In the genomic region with DNA sequence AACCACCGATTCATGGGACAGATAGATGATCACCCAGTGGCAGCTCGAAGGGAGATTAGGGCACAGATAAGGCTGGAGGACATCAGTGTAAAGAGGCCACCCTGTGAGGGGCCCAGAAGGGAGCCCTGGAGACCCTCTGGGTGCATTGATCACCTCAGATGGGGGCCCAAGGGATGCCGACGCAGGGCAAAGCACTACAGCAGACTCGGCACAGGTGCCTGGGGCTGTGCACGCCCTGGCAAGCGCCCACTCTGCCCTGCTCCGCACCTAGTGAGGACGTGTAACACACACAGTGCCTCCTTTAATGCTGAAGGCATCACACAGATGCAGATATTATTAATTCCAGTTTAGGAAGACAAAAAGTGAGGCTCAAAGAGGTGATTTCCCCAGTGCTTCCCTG, we compare ENCODE assay signal across 18 cellular contexts. TPM values are rescaled to one million over a fixed set of nuclear protein-coding genes. Genes with fewer than 3 reads are reported as not detected.
DNase-seq lines count a peak whose midpoint lies in the region; ATAC-seq, FAIRE-seq and TF ChIP-seq lines count a peak whose summit lies in the region.
"Had no signal": no experiment of that assay in that cellular context is flagged by ENCODE, and none has a peak within 500 bp of the region (broad histone marks: within the 10 kb centered on the region; RNA-seq: fewer than 3 reads in every experiment).

No MANE protein-coding gene starts in this region.

- H3K27me3 Mint-ChIP-seq in T-helper 2 cell treated with Interferon-gamma antibody and Interleukin-4, amounts not matched to agents 5 μg/mL and 100 μg/mL, for 36 hours (ENCODE audit: low read depth): no peaks in the 10 kb centered on the region

- no peak overlapping the region for H2AFZ ChIP-seq in Karpas-422 (ENCODE audit: low read length)

- H3K4me3 ChIP-seq in Karpas-422 (ENCODE audit: low read length): no peak overlapping the region
- no peak overlapping the region for H3K4me3 ChIP-seq in effector memory CD4-positive, alpha-beta T cell (ENCODE audit: insufficient read depth, low read depth, low read length, poor library complexity, severe bottlenecking)
- H3K4me3 ChIP-seq in pancreas: no peak overlapping the region
- H3K4me3 ChIP-seq: right atrium auricular region had no signal

- WGBS in pancreas, 2 donors: 54 to 65% methylated on average over 9 of the region's 9 CpGs

- FAIRE-seq in pancreas (lab: Jason Lieb, UNC): no peak
- FAIRE-seq: bronchial epithelial cell, endometrium, keratinocyte had no signal

- H3K4me3 Mint-ChIP-seq in T-helper 2 cell treated with Interferon-gamma antibody and Interleukin-4, amounts not matched to agents 5 μg/mL and 100 μg/mL, for 36 hours: peak overlapping the region; percentile 67

- no peak for DNase-seq in T-helper 2 cell treated with Interferon-gamma antibody and Interleukin-4, amounts not matched to agents 5 μg/mL and 100 μg/mL, for 36 hours (ENCODE audit: low spot score)
- DNase-seq in T-helper 2 cell (no peak), Karpas-422 (no peak), pancreas (no peak), COR-L47 (lab: John Stamatoyannopoulos, UW) (no peak)
- DNase-seq in effector memory CD4-positive, alpha-beta T cell: no peak
- DNase-seq: 8988T; activated effector memory CD4-positive, alpha-beta T cell treated with Interleukin-2 at 50 U/mL for 16 hours; NCI-H1694; NCI-H510A treated with DMSO at 0.1 percent for 48 hours had no signal

- H3K9me2 ChIP-seq in Karpas-422 (replicated peaks; ENCODE audit: insufficient read depth, low read length): no peaks in the 10 kb centered on the region

- H3K36me3 ChIP-seq in Karpas-422 (ENCODE audit: insufficient read depth, low read length) (no peaks in the 10 kb centered on the region), pancreas (no peaks in the 10 kb centered on the region)
- H3K36me3 ChIP-seq in effector memory CD4-positive, alpha-beta T cell (ENCODE audit: control insufficient read depth, insufficient read depth, low read length): peaks cover 15% of the 10 kb centered on the region
- H3K36me3 ChIP-seq: right atrium auricular region had no signal

- H3K4me1 ChIP-seq in Karpas-422 (ENCODE audit: low read length) (peaks cover 57% of the 10 kb centered on the region), pancreas (peaks cover 0 to 4% (median 0%) of the 10 kb centered on the region in 3 donors)
- H3K4me1 ChIP-seq in effector memory CD4-positive, alpha-beta T cell (ENCODE audit: control insufficient read depth, insufficient read depth, low read length, poor library complexity, severe bottlenecking): peaks cover 44% of the 10 kb centered on the region

- peaks cover 69% of the 10 kb centered on the region for H3K4me1 Mint-ChIP-seq in T-helper 2 cell treated with Interferon-gamma antibody and Interleukin-4, amounts not matched to agents 5 μg/mL and 100 μg/mL, for 36 hours (ENCODE audit: low read depth)

- peak overlapping the region; percentile 92 for H3K27ac ChIP-seq in Karpas-422 (ENCODE audit: low read length)
- H3K27ac ChIP-seq in effector memory CD4-positive, alpha-beta T cell (ENCODE audit: insufficient read depth, low read length, poor library complexity, severe bottlenecking): peak overlapping the region; percentile 54
- H3K27ac ChIP-seq in pancreas: peak overlapping the region; percentile 22 to 57 (median 44)

- peak overlapping the region; percentile 96 for H3K27ac Mint-ChIP-seq in T-helper 2 cell treated with Interferon-gamma antibody and Interleukin-4, amounts not matched to agents 5 μg/mL and 100 μg/mL, for 36 hours

- H3K9ac ChIP-seq in Karpas-422 (ENCODE audit: low read length): peak overlapping the region; percentile 28

- H3K27me3 ChIP-seq in Karpas-422 (ENCODE audit: low read length) (no peaks in the 10 kb centered on the region), pancreas (no peaks in the 10 kb centered on the region)
- H3K27me3 ChIP-seq in effector memory CD4-positive, alpha-beta T cell (replicated peaks; ENCODE audit: control insufficient read depth, insufficient read depth, low read length, poor library complexity, severe bottlenecking): no peaks in the 10 kb centered on the region
- H3K27me3 ChIP-seq: right atrium auricular region had no signal

- no peaks in the 10 kb centered on the region for H3K9me3 Mint-ChIP-seq in T-helper 2 cell treated with Interferon-gamma antibody and Interleukin-4, amounts not matched to agents 5 μg/mL and 100 μg/mL, for 36 hours

- TF ChIP-seq CTCF in pancreas (IDR thresholded peaks at IDR 0.05): no peak

- H4K20me1 ChIP-seq in Karpas-422 (ENCODE audit: insufficient read depth, low read depth, low read length): no peaks in the 10 kb centered on the region

- intact Hi-C loops in pancreas (cut with DNase I): no loop called here

- H3K79me2 ChIP-seq in Karpas-422 (ENCODE audit: low read length): peaks cover 85% of the 10 kb centered on the region

- peaks cover 58% of the 10 kb centered on the region for H3K36me3 Mint-ChIP-seq in T-helper 2 cell treated with Interferon-gamma antibody and Interleukin-4, amounts not matched to agents 5 μg/mL and 100 μg/mL, for 36 hours (ENCODE audit: low read depth)

- H3K4me2 ChIP-seq in Karpas-422 (ENCODE audit: low read depth, low read length, poor library complexity, severe bottlenecking): peak overlapping the region; percentile 81

- no peak for ATAC-seq in pancreas
- ATAC-seq in GM19035 (IDR thresholded peaks at IDR 0.05; ENCODE audit: unreplicated experiment): no peak
- no peak for ATAC-seq in HG03520 (IDR thresholded peaks at IDR 0.05; ENCODE audit: unreplicated experiment)
- ATAC-seq: HCT116, Panc1 had no signal

- no peaks in the 10 kb centered on the region for H3K9me3 ChIP-seq in Karpas-422 (ENCODE audit: low read length)
- no peaks in the 10 kb centered on the region for H3K9me3 ChIP-seq in effector memory CD4-positive, alpha-beta T cell (ENCODE audit: control insufficient read depth, low read length)
- H3K9me3 ChIP-seq in pancreas: no peaks in the 10 kb centered on the region
- H3K9me3 ChIP-seq: right atrium auricular region had no signal

RNA-seq across cellular contexts. Expression of a gene that starts 9.5 kb away (rescaled TPM):
- 156 and 251 TPM in 2 replicates for total RNA-seq in Karpas-422 (2014; rRNA removed; shearing (Covaris generic); ENCODE audit: low replicate concordance)
- total RNA-seq in pancreas: 10 to 100 TPM; 13.0 to 40.1 (median 18.4) TPM
- 10 to 100 TPM; 74.0 to 75.4 TPM for polyA plus RNA-seq in pancreas
- polyA plus RNA-seq: keratinocyte had no signal
